ENCODE assay signal across 8 cellular contexts in genomic region chr10:17644485-17644964, GRCh38. TPM values are rescaled to one million over a fixed set of nuclear protein-coding genes. Genes with fewer than 3 reads are reported as not detected.
A peak's percentile ranks its signal among the peaks of the same experiment; 100 is the strongest.
DNase-seq lines count a peak whose midpoint lies in the region; ATAC-seq, FAIRE-seq and TF ChIP-seq lines count a peak whose summit lies in the region.

No MANE protein-coding gene starts in this region.

- intact Hi-C loops in Right ventricle myocardium inferior (cut with DNase I) (no loop called here), cardiac septum (cut with DNase I) (loop anchor here (10.0 kb wide), 1 partner anchor 90 kb away; no protein-coding TSS in a partner anchor)

- peaks cover 10 to 30% (median 26%) of the 10 kb centered on the region in 4 donors for H3K4me1 ChIP-seq in liver (ENCODE audit: control insufficient read depth in 4 of 4, insufficient read depth in 4 of 4, low read length in 3 of 4)
- peaks cover 18% of the 10 kb centered on the region for H3K4me1 ChIP-seq in thymus (ENCODE audit: control insufficient read depth, insufficient read depth, low read length)

- FAIRE-seq in bronchial epithelial cell (lab: Jason Lieb, UNC), result no peak

- H3K9me3 ChIP-seq in liver (ENCODE audit: control insufficient read depth in 4 of 4, low read length in 3 of 4) (peaks cover 0 to 3% (median under 1%) of the 10 kb centered on the region in 4 donors), thymus (ENCODE audit: control insufficient read depth) (no peaks in the 10 kb centered on the region)

- TF ChIP-seq RAD21 in liver (IDR thresholded peaks at IDR 0.05), result no peak

- TF ChIP-seq CTCF in bronchial epithelial cell (IDR thresholded peaks at IDR 0.05; ENCODE audit: insufficient read depth, low read length, severe bottlenecking), result no peak
- no peak for TF ChIP-seq CTCF in liver (IDR thresholded peaks at IDR 0.05; ENCODE audit: low read depth, low read length, missing input control)

- peak overlapping the region; percentile 92 to 95 for H3K9ac ChIP-seq in liver (ENCODE audit: low read depth in 1 of 2, low read length in 2 of 2)

- H3K27ac ChIP-seq in liver (ENCODE audit: low read depth in 1 of 2, low read length in 2 of 2) (peak overlapping the region; percentile 85 to 98), thymus (ENCODE audit: low read depth) (peak overlapping the region; percentile 93)

- H3K36me3 ChIP-seq in bronchial epithelial cell (ENCODE audit: control insufficient read depth, insufficient read depth, low read length) (no peaks in the 10 kb centered on the region), liver (ENCODE audit: control insufficient read depth in 4 of 4, insufficient read depth in 3 of 4, low read depth in 1 of 4, low read length in 3 of 4) (no peaks in the 10 kb centered on the region), thymus (ENCODE audit: control insufficient read depth, insufficient read depth) (no peaks in the 10 kb centered on the region)

- WGBS in liver, result 3% methylated on average over 9 of the region's 9 CpGs
- 3% methylated on average over 9 of the region's 9 CpGs for WGBS in thymus

- H3K4me3 ChIP-seq in bronchial epithelial cell (ENCODE audit: low read depth, low read length) (peak overlapping the region; percentile 96), liver (ENCODE audit: low read depth in 1 of 3, low read length in 3 of 3) (peak overlapping the region; percentile 65 to 93 (median 92)), thymus (ENCODE audit: low read length) (peak overlapping the region; percentile 60)

- H3K27me3 ChIP-seq in bronchial epithelial cell (ENCODE audit: control insufficient read depth, insufficient read depth, low read length) (no peaks in the 10 kb centered on the region), liver (ENCODE audit: control insufficient read depth in 4 of 4, insufficient read depth in 4 of 4, low read length in 3 of 4) (no peaks in the 10 kb centered on the region), thymus (ENCODE audit: control insufficient read depth, insufficient read depth) (no peaks in the 10 kb centered on the region)

- no peak for DNase-seq in Right ventricle myocardium inferior (ENCODE audit: missing footprints)
- DNase-seq in cardiac septum (ENCODE audit: low spot score), result no peak
- peak; percentile 47 for DNase-seq in NCI-H748 (lab: John Stamatoyannopoulos, UW; ENCODE audit: unreplicated experiment)
- DNase-seq in bronchial epithelial cell (ENCODE audit: low read depth), result peak; percentile 24
- DNase-seq in retina, result no peak

- peak; percentile 4 for ATAC-seq in Right ventricle myocardium inferior
- peak; percentile 38 for ATAC-seq in HG02763 (IDR thresholded peaks at IDR 0.05; ENCODE audit: unreplicated experiment)

TF ChIP-seq in liver, 16 proteins besides CTCF, POLR2A, EP300 and RAD21:
- TF ChIP-seq TAF1 (conservative IDR thresholded peaks at IDR 0.05) (no peak), RXRA (IDR thresholded peaks at IDR 0.05) (no peak), GABPA (IDR thresholded peaks at IDR 0.05 in 1 of 2, conservative IDR thresholded peaks at IDR 0.05 in 1 of 2) (no peak), ZBTB33 (IDR thresholded peaks at IDR 0.05) (no peak), FOXA2 (IDR thresholded peaks at IDR 0.05) (no peak), MAX (IDR thresholded peaks at IDR 0.05) (no peak), EGR1 (IDR thresholded peaks at IDR 0.05; ENCODE audit: low read depth in 2 of 2) (no peak), FOXA1 (IDR thresholded peaks at IDR 0.05) (no peak), ATF3 (IDR thresholded peaks at IDR 0.05) (no peak), SP1 (IDR thresholded peaks at IDR 0.05) (no peak), JUND (IDR thresholded peaks at IDR 0.05) (no peak), REST (IDR thresholded peaks at IDR 0.05) (no peak), YY1 (IDR thresholded peaks at IDR 0.05) (no peak), HNF4A (conservative IDR thresholded peaks at IDR 0.05) (no peak), NR2F2 (IDR thresholded peaks at IDR 0.05) (no peak), HNF4G (IDR thresholded peaks at IDR 0.05) (no peak)

RNA-seq across cellular contexts. Expression of gene STAM, which starts 0.6 kb away (rescaled TPM):
- total RNA-seq in Right ventricle myocardium inferior (19.4 TPM), cardiac septum (40.8 TPM), bronchial epithelial cell (21.9 and 31.6 TPM in 2 replicates), liver (10 to 100 TPM in 1 of 2 donors, 1 to 10 TPM in 1; 8.3 to 32.4 TPM)
- polyA plus RNA-seq in liver (1 to 10 TPM; 4.9 to 5.1 TPM), thymus (19.8 TPM)

RNA-seq across cellular contexts. Expression of gene HACD1, which starts 27.4 kb away (rescaled TPM):
- total RNA-seq in Right ventricle myocardium inferior (157 TPM), cardiac septum (213 TPM), bronchial epithelial cell (22.1 and 24.6 TPM in 2 replicates), liver (1 to 10 TPM; 2.2 to 7.8 TPM)
- polyA plus RNA-seq in liver (1 to 10 TPM; 1.0 to 1.3 TPM), thymus (11.6 TPM)

Comparison
In these comparisons a context has a peak if more than half of its experiments do, and no peak if none do; other contexts are left out.
1. DNase-seq: peak in NCI-H748 (single experiment) and bronchial epithelial cell (single experiment); none in Right ventricle myocardium inferior (single experiment), cardiac septum (single experiment) and retina (single experiment).
2. Peak in every context shown above with its lines, with median percentiles within 50 percentile points of each other: H3K4me3 ChIP-seq.